Comparison of ENCODE assay signal across 10 cellular contexts in genomic region chr12:53052419-53053222, GRCh38. TPM values are rescaled to one million over a fixed set of nuclear protein-coding genes. Genes with fewer than 3 reads are reported as not detected.
DNase-seq lines count a peak whose midpoint lies in the region; ATAC-seq and TF ChIP-seq lines count a peak whose summit lies in the region.
"Had no signal": no experiment of that assay in that cellular context is flagged by ENCODE, and none has a peak within 500 bp of the region (broad histone marks: within the 10 kb centered on the region; RNA-seq: fewer than 3 reads in every experiment).

No MANE protein-coding gene starts in this region.

- WGBS in upper lobe of left lung, 2 donors = 33 to 43% methylated on average over 3 to 8 of the region's 11 CpGs

- ATAC-seq in lower lobe of right lung = peak; percentile 13 to 41
- peak; percentile 23 to 52 for ATAC-seq in upper lobe of left lung (ENCODE audit: low FRiP score in 2 of 2)
- ATAC-seq in HG03097 (IDR thresholded peaks at IDR 0.05; ENCODE audit: low FRiP score, unreplicated experiment) = no peak
- no peak for ATAC-seq in HG03159 (IDR thresholded peaks at IDR 0.05; ENCODE audit: unreplicated experiment)

- peak overlapping the region; percentile 58 for H3K4me3 ChIP-seq in colonic mucosa
- peak overlapping the region; percentile 83 for H3K4me3 ChIP-seq in lower lobe of right lung
- H3K4me3 ChIP-seq in upper lobe of left lung = peak overlapping the region; percentile 12 to 74 (median 67)
- H3K4me3 ChIP-seq in OCI-LY7 (ENCODE audit: low read depth, low read length, poor library complexity, severe bottlenecking) = no peak overlapping the region

- no peak overlapping the region for H2AFZ ChIP-seq in OCI-LY7 (ENCODE audit: low read length)

- BruUV-seq in OCI-LY7 (replicated peaks; lab: Mats Ljungman, UMichigan) = no TSS peak

- DNase-seq in NCI-H2081 (lab: John Stamatoyannopoulos, UW) = peak; percentile 42 to 72
- no peak for DNase-seq in NCI-H2081 treated with DMSO at 0.1 percent for 48 hours (lab: John Stamatoyannopoulos, UW)
- DNase-seq in colonic mucosa = peak; percentile 96
- peak; percentile 85 for DNase-seq in lower lobe of right lung
- DNase-seq in upper lobe of left lung = peak in 1 of 2 donors; percentile 93
- DNase-seq in OCI-LY7 (ENCODE audit: low spot score) = no peak
- DNase-seq: NCI-H1436 treated with DMSO at 0.1 percent for 48 hours had no signal

- H3K9me2 ChIP-seq in OCI-LY7 (ENCODE audit: insufficient read depth, low read length) = no peaks in the 10 kb centered on the region

- no peaks in the 10 kb centered on the region for H4K20me1 ChIP-seq in OCI-LY7 (ENCODE audit: insufficient read depth, low read length)

- H3K9me3 ChIP-seq in colonic mucosa (no peaks in the 10 kb centered on the region), lower lobe of right lung (no peaks in the 10 kb centered on the region), upper lobe of left lung (no peaks in the 10 kb centered on the region), OCI-LY7 (ENCODE audit: low read length) (no peaks in the 10 kb centered on the region)
- H3K9me3 ChIP-seq: BLaER1 treated with 17β-estradiol and CSF1 and Interleukin-3, amounts not matched to agents 10 nM and 100 nM had no signal

- H3K27me3 ChIP-seq in colonic mucosa (no peaks in the 10 kb centered on the region), lower lobe of right lung (ENCODE audit: low read depth) (no peaks in the 10 kb centered on the region), upper lobe of left lung (no peaks in the 10 kb centered on the region)
- H3K27me3 ChIP-seq: BLaER1 treated with 17β-estradiol and CSF1 and Interleukin-3, amounts not matched to agents 10 nM and 100 nM had no signal

- H3K79me2 ChIP-seq in OCI-LY7 (ENCODE audit: insufficient read depth, low read depth, low read length) = no peaks in the 10 kb centered on the region

- TF ChIP-seq CTCF in colonic mucosa (IDR thresholded peaks at IDR 0.05) = no peak
- TF ChIP-seq CTCF in lower lobe of right lung (IDR thresholded peaks at IDR 0.05) = no peak
- no peak for TF ChIP-seq CTCF in upper lobe of left lung (IDR thresholded peaks at IDR 0.05)
- no peak for TF ChIP-seq CTCF in OCI-LY7 (conservative IDR thresholded peaks at IDR 0.05; ENCODE audit: low read length)

- H3K4me1 ChIP-seq in colonic mucosa (peaks cover 38% of the 10 kb centered on the region), lower lobe of right lung (peaks cover 77% of the 10 kb centered on the region), upper lobe of left lung (peaks cover 48 to 72% (median 64%) of the 10 kb centered on the region in 4 donors), OCI-LY7 (ENCODE audit: insufficient read depth, low read length, poor library complexity, severe bottlenecking) (peaks cover 15% of the 10 kb centered on the region)

- H3K27ac ChIP-seq in colonic mucosa (peak overlapping the region; percentile 97), lower lobe of right lung (peak overlapping the region; percentile 97), upper lobe of left lung (peak overlapping the region; percentile 97 to 99 (median 98)), OCI-LY7 (ENCODE audit: low read depth, low read length, poor library complexity, severe bottlenecking) (no peak overlapping the region)

- peak in 1 of 4 donors; percentile 44 for TF ChIP-seq POLR2A in upper lobe of left lung (IDR thresholded peaks at IDR 0.05)

- peak overlapping the region; percentile 31 to 91 for H3K9ac ChIP-seq in colonic mucosa (ENCODE audit: low read depth in 2 of 2, low read length in 2 of 2)

- H3K36me3 ChIP-seq in colonic mucosa (no peaks in the 10 kb centered on the region), lower lobe of right lung (peaks cover 49% of the 10 kb centered on the region), upper lobe of left lung (peaks cover 3 to 39% (median 19%) of the 10 kb centered on the region in 4 donors), OCI-LY7 (ENCODE audit: insufficient read depth, low read length) (no peaks in the 10 kb centered on the region)
- H3K36me3 ChIP-seq: BLaER1 treated with 17β-estradiol and CSF1 and Interleukin-3, amounts not matched to agents 10 nM and 100 nM had no signal

- POLR2A ChIA-PET in OCI-LY7 (lab: Charles Lee) = interaction anchor here (0.9 to 1.8 kb wide), 2 partner anchors 27 to 50 kb away, joined by 4 to 5 read pairs; partner anchors contain the start of genes SOAT2 and SPRYD3

- intact Hi-C loops in colonic mucosa (cut with DNase I) (no loop called here), lower lobe of right lung (cut with DNase I) (no loop called here), OCI-LY7 (cut with micrococcal nuclease; ENCODE audit: unreplicated experiment) (no loop called here)

- TF ChIP-seq EP300 in upper lobe of left lung (IDR thresholded peaks at IDR 0.05) = peak in 1 of 4 donors; percentile 76

- CTCF ChIA-PET in OCI-LY7 (lab: Charles Lee; ENCODE audit: unreplicated experiment) = interaction anchor here (0.8 kb wide), 1 partner anchor 46 kb away, joined by 4 read pairs; no protein-coding TSS in a partner anchor

- no peak overlapping the region for H3K4me2 ChIP-seq in OCI-LY7 (ENCODE audit: low read length)

RNA-seq across cellular contexts. Expression of gene TNS2, which starts 2.8 kb away (rescaled TPM):
- total RNA-seq in colonic mucosa (10 to 100 TPM; 26.0 to 27.1 TPM), lower lobe of right lung (186 TPM), upper lobe of left lung (100 to 1,000 TPM in 5 of 6 donors, 10 to 100 TPM in 1; 99.1 to 703 (median 197) TPM), OCI-LY7 (2022) (1.3 and 1.6 TPM in 2 replicates)
- 0.25 TPM in 1 of 2 replicates, not detected in the other for total RNA-seq in OCI-LY7 (2014; rRNA removed; shearing (Covaris generic))

RNA-seq across cellular contexts. Expression of gene SPRYD3, which starts 26.6 kb away (rescaled TPM):
- total RNA-seq in colonic mucosa (10 to 100 TPM; 32.5 to 35.0 TPM), lower lobe of right lung (47.9 TPM), upper lobe of left lung (10 to 100 TPM; 34.8 to 53.3 (median 46.7) TPM), OCI-LY7 (2022) (17.2 and 20.5 TPM in 2 replicates)
- total RNA-seq in OCI-LY7 (2014; rRNA removed; shearing (Covaris generic)) = 7.3 and 10.9 TPM in 2 replicates

RNA-seq across cellular contexts. Expression of gene IGFBP6, which starts 44.8 kb away (rescaled TPM):
- total RNA-seq in colonic mucosa (10 to 100 TPM in 1 of 2 donors, 1 to 10 TPM in 1; 7.2 to 14.6 TPM), lower lobe of right lung (58.5 TPM), upper lobe of left lung (100 to 1,000 TPM in 1 of 6 donors, 10 to 100 TPM in 5; 12.6 to 112 (median 48.9) TPM), OCI-LY7 (2022) (1.2 and 2.9 TPM in 2 replicates)
- not detected in 2 replicates for total RNA-seq in OCI-LY7 (2014; rRNA removed; shearing (Covaris generic))

RNA-seq across cellular contexts. Expression of gene EIF4B, which starts 46.4 kb away (rescaled TPM):
- total RNA-seq in colonic mucosa (100 to 1,000 TPM; 398 to 455 TPM), lower lobe of right lung (453 TPM), upper lobe of left lung (100 to 1,000 TPM; 222 to 451 (median 363) TPM), OCI-LY7 (2022) (745 and 898 TPM in 2 replicates)
- 645 and 872 TPM in 2 replicates for total RNA-seq in OCI-LY7 (2014; rRNA removed; shearing (Covaris generic))

RNA-seq across cellular contexts. Expression of gene SOAT2, which starts 50.7 kb away (rescaled TPM):
- under 1 TPM in 1 of 2 donors, not detected in 1; 0.12 TPM for total RNA-seq in colonic mucosa
- total RNA-seq in lower lobe of right lung = not detected
- total RNA-seq in upper lobe of left lung = 1 to 10 TPM in 1 of 6 donors, under 1 TPM in 2, not detected in 3; 0.11 to 3.1 (median 0.13) TPM
- total RNA-seq in OCI-LY7 (2014; rRNA removed; shearing (Covaris generic)) = 0.06 and 0.08 TPM in 2 replicates
- 1.2 and 1.8 TPM in 2 replicates for total RNA-seq in OCI-LY7 (2022)

Comparison
In these comparisons a context has a peak if more than half of its experiments do, and no peak if none do; other contexts are left out.
1. DNase-seq: peak in NCI-H2081 (2 of 2), colonic mucosa (single experiment) and lower lobe of right lung (single experiment); none in NCI-H2081 treated with DMSO at 0.1 percent for 48 hours (single experiment) and OCI-LY7 (single experiment).
2. ATAC-seq: peak in lower lobe of right lung (2 of 2) and upper lobe of left lung (2 of 2); none in HG03097 (single experiment) and HG03159 (single experiment).
3. RNA of gene TNS2, which starts 2.8 kb away (total RNA-seq): 99.1 to 703 TPM in upper lobe of left lung, 186 TPM in lower lobe of right lung (single experiment) and 26.0 to 27.1 TPM in colonic mucosa; 0.25 to 1.6 TPM in OCI-LY7; every median in the first group is over 10 times any median in the second.